In genomic region chr14:67270933-67271332, GRCh38 we compare ENCODE assay signal across 22 cellular contexts. TPM values are rescaled to one million over a fixed set of nuclear protein-coding genes. Genes with fewer than 3 reads are reported as not detected.
DNase-seq lines count a peak whose midpoint lies in the region; ATAC-seq, FAIRE-seq and TF ChIP-seq lines count a peak whose summit lies in the region.
"Had no signal": no experiment of that assay in that cellular context is flagged by ENCODE, and none has a peak within 500 bp of the region (broad histone marks: within the 10 kb centered on the region; RNA-seq: fewer than 3 reads in every experiment).

No MANE protein-coding gene starts in this region.

- H3K27ac ChIP-seq in HepG2 (ENCODE audit: extremely low read length, insufficient read depth, low read length), result no peak overlapping the region
- no peak overlapping the region for H3K27ac ChIP-seq in right lobe of liver
- peak overlapping the region; percentile 63 for H3K27ac ChIP-seq in hepatocyte
- H3K27ac ChIP-seq in upper lobe of right lung, result peak overlapping the region; percentile 67
- H3K27ac ChIP-seq: suprapubic skin had no signal

- peaks cover 1 to 5% of the 10 kb centered on the region in 2 experiments; a peak in 1 of 5 replicates for H3K36me3 ChIP-seq in HepG2 (replicated peaks in 1 of 2; ENCODE audit: control insufficient read depth in 1 of 2, insufficient read depth in 2 of 2, low read length in 2 of 2)
- H3K36me3 ChIP-seq in right lobe of liver, result no peaks in the 10 kb centered on the region
- no peaks in the 10 kb centered on the region for H3K36me3 ChIP-seq in hepatocyte (replicated peaks; ENCODE audit: insufficient read depth, low read depth)
- H3K36me3 ChIP-seq in neuron (ENCODE audit: insufficient read depth, low read length), result peaks cover 8% of the 10 kb centered on the region
- no peaks in the 10 kb centered on the region for H3K36me3 ChIP-seq in upper lobe of right lung
- H3K36me3 ChIP-seq: gastrocnemius medialis, suprapubic skin had no signal

- intact Hi-C loops in HepG2 (cut with micrococcal nuclease; ENCODE audit: unreplicated experiment), result no loop called here
- intact Hi-C loops in right lobe of liver (cut with DNase I), result no loop called here
- intact Hi-C loops in upper lobe of right lung (cut with DNase I), result no loop called here

- ATAC-seq in HepG2 (no peak), right lobe of liver (no peak), upper lobe of right lung (peak; percentile 64), HG02840 (IDR thresholded peaks at IDR 0.05; ENCODE audit: low FRiP score, unreplicated experiment) (no peak)
- ATAC-seq: activated CD8-positive, alpha-beta T cell treated with anti-CD3 and anti-CD28 coated beads, Interleukin-2, amount 10 ng/mL, durations not matched to agents 7 days and 5 days; activated T-cell treated with anti-CD3 and anti-CD28 coated beads, Interleukin-2, amount 50 U/mL, for 4 hours; gastrocnemius medialis had no signal

- in situ Hi-C loops in HepG2 (cut with HindIII; ENCODE audit: extremely low pct_ligation_motif_present, low pct_unique_long_range_greater_than_20kb), result no loop called here

- TSS peak; percentile 36 for BruUV-seq in HepG2 (replicated peaks; lab: Mats Ljungman, UMichigan)

- H3K9me2 ChIP-seq in hepatocyte (replicated peaks; ENCODE audit: insufficient read depth), result no peaks in the 10 kb centered on the region

- 96% methylated on average over 3 of the region's 3 CpGs for WGBS in HepG2 (ENCODE audit: low lambda C conversion rate)
- 96% methylated on average over 2 of the region's 3 CpGs for WGBS in right lobe of liver (ENCODE audit: insufficient coverage, low coverage, low lambda C conversion rate, missing lambda C conversion rate)
- 92% methylated on average over 3 of the region's 3 CpGs for WGBS in hepatocyte (ENCODE audit: low lambda C conversion rate, missing lambda C conversion rate)

- no peaks in the 10 kb centered on the region for H3K27me3 ChIP-seq in HepG2 (ENCODE audit: control insufficient read depth in 1 of 2, insufficient read depth in 2 of 2, low read length in 2 of 2)
- no peaks in the 10 kb centered on the region for H3K27me3 ChIP-seq in right lobe of liver
- H3K27me3 ChIP-seq in hepatocyte, result no peaks in the 10 kb centered on the region
- no peaks in the 10 kb centered on the region for H3K27me3 ChIP-seq in neuron (ENCODE audit: insufficient read depth, low read length)
- no peaks in the 10 kb centered on the region for H3K27me3 ChIP-seq in upper lobe of right lung
- H3K27me3 ChIP-seq: gastrocnemius medialis, Peyer's patch, suprapubic skin had no signal

- H4K20me1 ChIP-seq in HepG2 (ENCODE audit: insufficient read depth, low read length) (no peaks in the 10 kb centered on the region), hepatocyte (ENCODE audit: insufficient read depth, poor library complexity, severe bottlenecking) (peaks cover 3% of the 10 kb centered on the region)

- POLR2A ChIA-PET in HepG2 (lab: Yijun Ruan, JAX), result no interaction called here

- DNase-seq in HepG2 (ENCODE audit: low spot score), result no peak
- DNase-seq in right lobe of liver, result no peak
- no peak for DNase-seq in hepatocyte (ENCODE audit: low spot score)
- DNase-seq in upper lobe of right lung, result no peak
- DNase-seq in activated CD4-positive, alpha-beta T cell treated with anti-CD3 and anti-CD28 coated beads, Interleukin-2, amount 50 U/mL, for 4 hours, result no peak
- DNase-seq in AG20443 (ENCODE audit: low spot score), result no peak
- DNase-seq: ACHN; activated CD4-positive, CD25-positive, alpha-beta regulatory T cell; activated CD8-positive, alpha-beta T cell treated with anti-CD3 and anti-CD28 coated beads, Interleukin-2, amount 10 ng/mL, durations not matched to agents 7 days and 5 days; activated T-cell treated with anti-CD3 and anti-CD28 coated beads, Interleukin-2, amount 50 U/mL, for 4 hours; CD4-positive, CD25-positive, alpha-beta regulatory T cell; DMS79; gastrocnemius medialis; H9; left cardiac atrium; NCI-H774; Peyer's patch; T-helper 9 cell had no signal

- H3K4me3 ChIP-seq in HepG2 (replicated peaks in 1 of 3; ENCODE audit: insufficient read depth in 1 of 3, low read depth in 2 of 3, low read length in 3 of 3), result no peak overlapping the region
- H3K4me3 ChIP-seq in right lobe of liver, result no peak overlapping the region
- no peak overlapping the region for H3K4me3 ChIP-seq in hepatocyte
- H3K4me3 ChIP-seq in neuron (ENCODE audit: low read length), result peak overlapping the region; percentile 30
- H3K4me3 ChIP-seq in upper lobe of right lung, result no peak overlapping the region
- H3K4me3 ChIP-seq: gastrocnemius medialis, Peyer's patch, smooth muscle cell, suprapubic skin had no signal

- no peak overlapping the region for H2AFZ ChIP-seq in HepG2 (ENCODE audit: low read length)
- H2AFZ ChIP-seq in hepatocyte, result no peak overlapping the region
- no peak overlapping the region for H2AFZ ChIP-seq in neuron (ENCODE audit: low read depth, low read length)

- CTCF ChIA-PET in HepG2 (lab: Yijun Ruan, JAX; ENCODE audit: low intra/inter-chr PET ratio, low total read pairs), result no interaction called here

- TF ChIP-seq CTCF in HepG2 (CRISPR knock-in tag; IDR thresholded peaks at IDR 0.05) (no peak), right lobe of liver (IDR thresholded peaks at IDR 0.05) (no peak), hepatocyte (IDR thresholded peaks at IDR 0.05; ENCODE audit: poor library complexity) (no peak), upper lobe of right lung (IDR thresholded peaks at IDR 0.05) (no peak)

- TF ChIP-seq POLR2A in HepG2 (IDR thresholded peaks at IDR 0.05; ENCODE audit: insufficient read depth in 1 of 2, low read depth in 2 of 2, low read length in 2 of 2), result no peak
- no peak for TF ChIP-seq POLR2A in right lobe of liver (IDR thresholded peaks at IDR 0.05)

- no peak overlapping the region for H3K9ac ChIP-seq in HepG2 (ENCODE audit: insufficient read depth, low read depth, low read length)

- FAIRE-seq in HepG2 (lab: Jason Lieb, UNC), result no peak

- H3K4me2 ChIP-seq in HepG2 (ENCODE audit: low read depth, low read length) (no peak overlapping the region), hepatocyte (no peak overlapping the region)
- H3K4me2 ChIP-seq: smooth muscle cell had no signal

- H3K9me3 ChIP-seq in HepG2 (ENCODE audit: low read length) (no peaks in the 10 kb centered on the region), right lobe of liver (no peaks in the 10 kb centered on the region), hepatocyte (ENCODE audit: low read depth) (no peaks in the 10 kb centered on the region), neuron (ENCODE audit: low read length) (no peaks in the 10 kb centered on the region), upper lobe of right lung (no peaks in the 10 kb centered on the region)
- H3K9me3 ChIP-seq: gastrocnemius medialis, Peyer's patch, suprapubic skin had no signal

- no peak for TF ChIP-seq RAD21 in HepG2 (CRISPR knock-in tag; IDR thresholded peaks at IDR 0.05)

- TF ChIP-seq EP300 in HepG2 (IDR thresholded peaks at IDR 0.05; ENCODE audit: low read depth in 2 of 2, low read length in 2 of 2), result no peak
- no peak for TF ChIP-seq EP300 in HepG2 (CRISPR knock-in tag; IDR thresholded peaks at IDR 0.05; ENCODE audit: borderline replicate concordance)

- H3K79me2 ChIP-seq in HepG2 (ENCODE audit: insufficient read depth, low read length) (peaks cover 35% of the 10 kb centered on the region), hepatocyte (peaks cover 76% of the 10 kb centered on the region)

- H3K4me1 ChIP-seq in HepG2 (ENCODE audit: insufficient read depth, low read length) (peaks cover 13% of the 10 kb centered on the region), right lobe of liver (peaks cover 0 to 31% (median 7%) of the 10 kb centered on the region in 4 donors), hepatocyte (ENCODE audit: insufficient read depth) (peaks cover 27% of the 10 kb centered on the region), neuron (ENCODE audit: insufficient read depth, low read length) (peaks cover 43% of the 10 kb centered on the region), upper lobe of right lung (peaks cover 36% of the 10 kb centered on the region)

TF ChIP-seq in HepG2, 621 proteins besides CTCF, POLR2A, EP300 and RAD21 (continues in another document):
- TF ChIP-seq ZC3H4 (CRISPR knock-in tag; IDR thresholded peaks at IDR 0.05; ENCODE audit: borderline replicate concordance) (no peak), RBAK (CRISPR knock-in tag; IDR thresholded peaks at IDR 0.05) (no peak), NFKBIZ (CRISPR knock-in tag; IDR thresholded peaks at IDR 0.05) (no peak), ZNF605 (CRISPR knock-in tag; IDR thresholded peaks at IDR 0.05) (no peak)

RNA-seq across cellular contexts. Expression of gene PALS1, which starts 29.7 kb away (rescaled TPM):
- total RNA-seq in HepG2 (2016; rRNA removed; fragmentation: Illumina TruSeq; extraction: Trizol) (20.0 and 30.6 TPM in 2 replicates), right lobe of liver (10 to 100 TPM in 5 of 6 experiments, 1 to 10 TPM in 1; 9.7 to 15.7 (median 14.7) TPM), hepatocyte (38.1 and 39.4 TPM in 2 replicates), upper lobe of right lung (35.5 TPM)
- total RNA-seq in HepG2 (2016; cell fraction: cytosol; rRNA removed; fragmentation: Illumina TruSeq; extraction: Trizol; ENCODE audit: low read depth), result 8.6 and 10.3 TPM in 2 replicates
- 18.9 and 31.3 TPM in 2 replicates for total RNA-seq in HepG2 (2016; cell fraction: insoluble cytoplasmic fraction; rRNA removed; fragmentation: Illumina TruSeq; extraction: Trizol)
- total RNA-seq in HepG2 (2016; cell fraction: membrane; rRNA removed; fragmentation: Illumina TruSeq; extraction: Trizol), result 11.8 and 14.3 TPM in 2 replicates
- total RNA-seq in HepG2 (2016; cell fraction: nucleus; rRNA removed; fragmentation: Illumina TruSeq; extraction: Trizol), result 25.6 and 26.2 TPM in 2 replicates
- polyA plus RNA-seq in HepG2 (2011; rRNA removed) (8.0 and 8.8 TPM in 2 replicates), hepatocyte (11.6 and 15.6 TPM in 2 replicates)
- 3.9 and 6.4 TPM in 2 replicates for polyA plus RNA-seq in HepG2 (2011; cell fraction: cytosol; rRNA removed)
- 3.4 and 5.1 TPM in 2 replicates for polyA plus RNA-seq in HepG2 (2011; cell fraction: nucleus; rRNA removed)
- polyA plus RNA-seq in HepG2 (2012), result 11.2 and 13.5 TPM in 2 replicates
- 0.75 and 0.94 TPM in 2 replicates for polyA plus RNA-seq in HepG2 (2016; cell fraction: cytosol; fragmentation: Illumina TruSeq; extraction: Trizol; ENCODE audit: low read depth)
- 21.5 and 22.2 TPM in 2 replicates for polyA plus RNA-seq in HepG2 (2016; cell fraction: insoluble cytoplasmic fraction; fragmentation: Illumina TruSeq; extraction: Trizol; ENCODE audit: low read depth)
- 4.3 and 4.5 TPM in 2 replicates for polyA plus RNA-seq in HepG2 (2016; cell fraction: membrane; fragmentation: Illumina TruSeq; extraction: Trizol; ENCODE audit: low read depth)
- polyA plus RNA-seq in HepG2 (2016; cell fraction: nucleus; fragmentation: Illumina TruSeq; extraction: Trizol; ENCODE audit: insufficient read depth, low read depth), result 13.0 and 14.8 TPM in 2 replicates
- polyA minus RNA-seq in HepG2 (2011; rRNA and poly(A)+ RNA removed; ENCODE audit: low replicate concordance), result 7.2 and 12.2 TPM in 2 replicates
- polyA minus RNA-seq in HepG2 (2011; cell fraction: cytosol; rRNA and poly(A)+ RNA removed), result 11.5 and 11.8 TPM in 2 replicates
- polyA minus RNA-seq in HepG2 (2011; cell fraction: nucleus; rRNA and poly(A)+ RNA removed), result 27.3 and 29.0 TPM in 2 replicates

Comparison
In these comparisons a context has a peak if more than half of its experiments do, and no peak if none do; other contexts are left out.
1. H3K27ac ChIP-seq: peak in hepatocyte (single experiment) and upper lobe of right lung (single experiment); none in HepG2 (single experiment) and right lobe of liver (0 of 3).